ENCODE assay signal across 30 cellular contexts in the genomic region with DNA sequence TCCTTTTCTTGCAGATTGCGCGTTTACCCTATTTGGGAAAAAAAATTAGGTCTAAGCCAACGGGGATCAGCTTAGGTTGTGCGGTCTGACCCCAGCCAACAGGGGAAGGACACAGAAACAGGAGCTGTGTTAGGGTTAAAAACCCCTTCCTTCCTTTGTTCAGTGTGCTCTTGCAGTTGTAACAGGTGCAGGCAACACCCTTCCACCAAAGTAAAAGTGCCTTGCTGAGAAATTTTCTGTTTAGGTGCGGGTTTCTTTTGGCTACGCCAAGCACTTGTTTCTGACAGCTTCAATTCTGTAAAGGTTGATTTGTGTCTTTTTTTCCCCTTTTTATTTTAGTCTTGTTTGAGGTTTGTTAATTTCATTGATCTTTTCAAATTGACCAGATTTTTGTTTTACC.
A peak's percentile ranks its signal among the peaks of the same experiment; 100 is the strongest.
DNase-seq lines count a peak whose midpoint lies in the region; ATAC-seq, FAIRE-seq and TF ChIP-seq lines count a peak whose summit lies in the region.
"Had no signal": no experiment of that assay in that cellular context is flagged by ENCODE, and none has a peak within 500 bp of the region (broad histone marks: within the 10 kb centered on the region; RNA-seq: fewer than 3 reads in every experiment).

No MANE protein-coding gene starts in this region.

- no peak for TF ChIP-seq EP300 in K562 (IDR thresholded peaks at IDR 0.05; ENCODE audit: low read length)

- no peak for TF ChIP-seq RAD21 in K562 (CRISPR knock-in tag; conservative IDR thresholded peaks at IDR 0.05 in 1 of 2, IDR thresholded peaks at IDR 0.05 in 1 of 2)

- in situ Hi-C loops in K562 (cut with MboI) = no loop called here

- no peaks in the 10 kb centered on the region for H4K20me1 ChIP-seq in K562 (replicated peaks; ENCODE audit: control insufficient read depth, insufficient read depth, low read length)
- peaks cover 24% of the 10 kb centered on the region for H4K20me1 ChIP-seq in neural progenitor cell (ENCODE audit: low read depth)

- H3K27ac ChIP-seq in HEK293 (ENCODE audit: extremely low read depth, low read depth, low read length) (no peak overlapping the region), K562 (ENCODE audit: extremely low read depth, low read depth, low read length) (no peak overlapping the region), neural progenitor cell (no peak overlapping the region)
- H3K27ac ChIP-seq: A549, GM23248, HL-60, SJSA1 had no signal

- H3K4me1 Mint-ChIP-seq in neural progenitor cell (no peaks in the 10 kb centered on the region), natural killer cell (peaks cover 45 to 46% of the 10 kb centered on the region in 2 donors)
- peaks cover 10% of the 10 kb centered on the region for H3K4me1 Mint-ChIP-seq in T-helper 2 cell treated with Interferon-gamma antibody and Interleukin-4, amounts not matched to agents 5 μg/mL and 100 μg/mL, for 36 hours (ENCODE audit: low read depth)

- peaks cover 4% of the 10 kb centered on the region for H3K27me3 Mint-ChIP-seq in neural progenitor cell (ENCODE audit: insufficient read depth, low read depth)
- no peaks in the 10 kb centered on the region for H3K27me3 Mint-ChIP-seq in natural killer cell (ENCODE audit: low read depth in 2 of 2)
- no peaks in the 10 kb centered on the region for H3K27me3 Mint-ChIP-seq in T-helper 2 cell treated with Interferon-gamma antibody and Interleukin-4, amounts not matched to agents 5 μg/mL and 100 μg/mL, for 36 hours (ENCODE audit: low read depth)
- H3K27me3 Mint-ChIP-seq: CD4-positive, alpha-beta memory T cell had no signal

- H2AFZ ChIP-seq in K562 (ENCODE audit: low read depth, low read length) (no peak overlapping the region), neural progenitor cell (replicated peaks) (no peak overlapping the region)
- H2AFZ ChIP-seq: GM23248 had no signal

- H3K79me2 ChIP-seq in K562 (ENCODE audit: control insufficient read depth, insufficient read depth, low read length) (peaks cover 12% of the 10 kb centered on the region; the same call in 2 of the 3 replicates), neural progenitor cell (ENCODE audit: low read depth) (peaks cover 96% of the 10 kb centered on the region)

- POLR2A ChIA-PET in HEK293 (lab: Yijun Ruan, JAX) = no interaction called here
- POLR2A ChIA-PET in K562 (lab: Yijun Ruan, JAX) = no interaction called here

- no peak for FAIRE-seq in K562 (lab: Jason Lieb, UNC)
- FAIRE-seq: A549, G401.6 had no signal

- DNase-seq in SKM-1 treated with dmso at 0.1 percent for 144 hours (lab: John Stamatoyannopoulos, UW; ENCODE audit: unreplicated experiment) (peak; percentile 11), SKM-1 (lab: John Stamatoyannopoulos, UW; ENCODE audit: unreplicated experiment) (no peak), K562 (ENCODE audit: extremely low read depth in 1 of 4, low spot score in 3 of 4) (no peak), neural progenitor cell (ENCODE audit: low spot score) (peak; percentile 20), natural killer cell (no peak)
- DNase-seq in T-helper 2 cell treated with Interferon-gamma antibody and Interleukin-4, amounts not matched to agents 5 μg/mL and 100 μg/mL, for 36 hours (ENCODE audit: low spot score) = no peak
- no peak for DNase-seq in activated CD4-positive, alpha-beta T cell treated with anti-CD3 and anti-CD28 coated beads, Interleukin-2, amount 50 U/mL, for 4 hours
- DNase-seq: AML-193; C1 segment of cervical spinal cord; CD4-positive, alpha-beta memory T cell; COR-L47; DMS153; GM23248; MV-4-11; NCI-H1105; NCI-H1436 treated with DMSO at 0.1 percent for 48 hours; NCI-H187 treated with DMSO at 0.1 percent for 48 hours; NCI-H2107; NCI-H446 treated with DMSO at 0.1 percent for 48 hours; NCI-H526; NCI-H82; NK-92 treated with Interleukin-12 subunit alpha and Interleukin-12 subunit beta, amount 100 ng/mL, for 24 hours; PC-3 had no signal

- H3K4me3 ChIP-seq in HEK293 (ENCODE audit: low read depth, low read length) = no peak overlapping the region
- H3K4me3 ChIP-seq in K562 = no peak overlapping the region
- no peak overlapping the region for H3K4me3 ChIP-seq in neural progenitor cell
- H3K4me3 ChIP-seq: A549, GM23248, HAP-1, SJSA1 had no signal

- H3K4me3 Mint-ChIP-seq in neural progenitor cell (no peak overlapping the region), natural killer cell (no peak overlapping the region)
- H3K4me3 Mint-ChIP-seq in T-helper 2 cell treated with Interferon-gamma antibody and Interleukin-4, amounts not matched to agents 5 μg/mL and 100 μg/mL, for 36 hours = no peak overlapping the region
- H3K4me3 Mint-ChIP-seq: CD4-positive, alpha-beta memory T cell had no signal

- no TSS peak for BruUV-seq in K562 (replicated peaks; lab: Mats Ljungman, UMichigan)

- H3K36me3 ChIP-seq in HEK293 (ENCODE audit: control insufficient read depth in 2 of 2, insufficient read depth in 1 of 2, low read length in 2 of 2) (no peaks in the 10 kb centered on the region), K562 (ENCODE audit: control insufficient read depth, insufficient read depth, low read length) (no peaks in the 10 kb centered on the region), neural progenitor cell (no peaks in the 10 kb centered on the region)
- H3K36me3 ChIP-seq: HAP-1, SJSA1 had no signal

- H3K27ac Mint-ChIP-seq in neural progenitor cell (no peak overlapping the region), natural killer cell (peak overlapping the region in 1 of 2 donors; percentile 55)
- H3K27ac Mint-ChIP-seq in T-helper 2 cell treated with Interferon-gamma antibody and Interleukin-4, amounts not matched to agents 5 μg/mL and 100 μg/mL, for 36 hours = no peak overlapping the region

- TF ChIP-seq CTCF in HEK293 (tag by site-specific recombination; IDR thresholded peaks at IDR 0.05) = no peak
- TF ChIP-seq CTCF in K562 (IDR thresholded peaks at IDR 0.05 in 2 of 3, conservative IDR thresholded peaks at IDR 0.05 in 1 of 3; ENCODE audit: insufficient read depth in 2 of 3, low read depth in 1 of 3, low read length in 3 of 3) = no peak
- TF ChIP-seq CTCF in neural progenitor cell (IDR thresholded peaks at IDR 0.05) = no peak
- TF ChIP-seq CTCF in natural killer cell (IDR thresholded peaks at IDR 0.05) = no peak

- H3K9me3 ChIP-seq in HEK293 (ENCODE audit: control insufficient read depth, insufficient read depth, low read depth, low read length) (no peaks in the 10 kb centered on the region), K562 (replicated peaks; ENCODE audit: control insufficient read depth, insufficient read depth, low read depth, low read length) (peaks cover 5% of the 10 kb centered on the region; the same call in 1 of the 2 replicates), neural progenitor cell (ENCODE audit: low read depth) (no peaks in the 10 kb centered on the region)
- H3K9me3 ChIP-seq: SJSA1 had no signal

- H3K4me2 ChIP-seq in K562 (ENCODE audit: insufficient read depth, low read length) = no peak overlapping the region
- no peak overlapping the region for H3K4me2 ChIP-seq in neural progenitor cell
- H3K4me2 ChIP-seq: A549 had no signal

- ATAC-seq in K562 (no peak), natural killer cell (no peak)
- ATAC-seq: A549, PC-3, Right ventricle myocardium inferior had no signal

- WGBS in K562 (ENCODE audit: insufficient coverage, low coverage, missing lambda C conversion rate) = 83% methylated on average over 6 of the region's 6 CpGs

- peaks cover 6% of the 10 kb centered on the region for H3K4me1 ChIP-seq in HEK293 (ENCODE audit: control insufficient read depth, insufficient read depth, low read length)
- H3K4me1 ChIP-seq in K562 (replicated peaks in 1 of 2; ENCODE audit: control insufficient read depth in 2 of 2, insufficient read depth in 2 of 2, low read length in 2 of 2) = peaks cover 0 to 4% of the 10 kb centered on the region in 2 experiments; a peak in 3 of 5 replicates
- peaks cover 24% of the 10 kb centered on the region for H3K4me1 ChIP-seq in neural progenitor cell
- H3K4me1 ChIP-seq: SJSA1 had no signal

- intact Hi-C loops in K562 (cut with micrococcal nuclease) (no loop called here), natural killer cell (cut with micrococcal nuclease) (no loop called here)

- H3K9me3 Mint-ChIP-seq in neural progenitor cell (peaks cover 70% of the 10 kb centered on the region), natural killer cell (peaks cover 9 to 10% of the 10 kb centered on the region in 2 donors)
- H3K9me3 Mint-ChIP-seq in T-helper 2 cell treated with Interferon-gamma antibody and Interleukin-4, amounts not matched to agents 5 μg/mL and 100 μg/mL, for 36 hours = peaks cover 67% of the 10 kb centered on the region

- H3K9ac ChIP-seq in K562 (ENCODE audit: insufficient read depth in 1 of 2, low read depth in 2 of 2, low read length in 2 of 2) = no peak overlapping the region
- H3K9ac ChIP-seq in neural progenitor cell = no peak overlapping the region
- H3K9ac ChIP-seq: GM23248 had no signal

- H3K27me3 ChIP-seq in K562 (ENCODE audit: control insufficient read depth in 2 of 2, insufficient read depth in 2 of 2, low read length in 2 of 2) = no peaks in the 10 kb centered on the region
- no peaks in the 10 kb centered on the region for H3K27me3 ChIP-seq in neural progenitor cell
- H3K27me3 ChIP-seq: SJSA1 had no signal

- no peaks in the 10 kb centered on the region for H3K9me1 ChIP-seq in K562 (ENCODE audit: control insufficient read depth, insufficient read depth, low read length)

- peaks cover 34% of the 10 kb centered on the region for H3K36me3 Mint-ChIP-seq in neural progenitor cell
- H3K36me3 Mint-ChIP-seq in natural killer cell = peaks cover 17% of the 10 kb centered on the region
- peaks cover 46% of the 10 kb centered on the region for H3K36me3 Mint-ChIP-seq in T-helper 2 cell treated with Interferon-gamma antibody and Interleukin-4, amounts not matched to agents 5 μg/mL and 100 μg/mL, for 36 hours (ENCODE audit: low read depth)

- CTCF ChIA-PET in HEK293 (lab: Yijun Ruan, JAX) = no interaction called here
- CTCF ChIA-PET in K562 (lab: Yijun Ruan, JAX; ENCODE audit: low intra/inter-chr PET ratio) = no interaction called here

- no peak for TF ChIP-seq POLR2A in K562 (conservative IDR thresholded peaks at IDR 0.05)

- H3F3A ChIP-seq in neural progenitor cell (ENCODE audit: low read depth) = no peaks in the 10 kb centered on the region

TF ChIP-seq in HEK293, 187 proteins besides CTCF, POLR2A, EP300 and RAD21 (continues in another document):
- peak; percentile 56; the same call in 1 of the 2 replicates for TF ChIP-seq ZNF561 (tag by site-specific recombination; IDR thresholded peaks at IDR 0.05; ENCODE audit: borderline replicate concordance)
- no peak for TF ChIP-seq HOXC10 (CRISPR knock-in tag; IDR thresholded peaks at IDR 0.05)
- peak; percentile 95 for TF ChIP-seq SETDB1 (IDR thresholded peaks at IDR 0.05; ENCODE audit: insufficient read length, low read length)

TF ChIP-seq in K562, 482 proteins besides CTCF, POLR2A, EP300 and RAD21 (continues in another document):
- TF ChIP-seq RBM39 (optimal IDR thresholded peaks at IDR 0.05; ENCODE audit: low read depth, low read length) = no peak
- TF ChIP-seq CBX3 (IDR thresholded peaks at IDR 0.05; ENCODE audit: borderline replicate concordance in 1 of 2, low read length in 2 of 2) = peak in 1 of 2 experiments; percentile 97; a peak in 2 of 3 replicates
- no peak for TF ChIP-seq FOXJ3 (CRISPR knock-in tag; IDR thresholded peaks at IDR 0.05)
- TF ChIP-seq TRIM28 (IDR thresholded peaks at IDR 0.05) = peak; percentile 84
- 0 out of 2 replicates have a peak, but pooled peaks have one; percentile 50 for TF ChIP-seq ZNF561 (CRISPR knock-in tag; conservative IDR thresholded peaks at IDR 0.05)
- no peak for TF ChIP-seq ZNF507 (tag; conservative IDR thresholded peaks at IDR 0.05)

Comparison
In these comparisons a context has a peak if more than half of its experiments do, and no peak if none do; other contexts are left out.
1. DNase-seq: peak in SKM-1 treated with dmso at 0.1 percent for 144 hours (single experiment) and neural progenitor cell (single experiment); none in SKM-1 (single experiment), K562 (0 of 4), natural killer cell (single experiment), T-helper 2 cell treated with Interferon-gamma antibody and Interleukin-4, amounts not matched to agents 5 μg/mL and 100 μg/mL, for 36 hours (single experiment) and activated CD4-positive, alpha-beta T cell treated with anti-CD3 and anti-CD28 coated beads, Interleukin-2, amount 50 U/mL, for 4 hours (0 of 2).